ENCODE assay signal across 2 cellular contexts in genomic region chr11:29029452-29029851, GRCh38.
A peak's percentile ranks its signal among the peaks of the same experiment; 100 is the strongest.
TF ChIP-seq lines count a peak whose summit lies in the region.

No MANE protein-coding gene starts in this region.

TF ChIP-seq in HepG2, 621 proteins besides CTCF, POLR2A, EP300 and RAD21:
- TF ChIP-seq IKZF5 (CRISPR knock-in tag; IDR thresholded peaks at IDR 0.05) (no peak), ZNF317 (CRISPR knock-in tag; IDR thresholded peaks at IDR 0.05) (peak; percentile 98)

TF ChIP-seq in HEK293, 187 proteins besides CTCF, POLR2A, EP300 and RAD21:
- TF ChIP-seq SETDB1 (IDR thresholded peaks at IDR 0.05; ENCODE audit: insufficient read length, low read length) (peak; percentile 29), TRIM28 (IDR thresholded peaks at IDR 0.05; ENCODE audit: borderline replicate concordance, low read length) (0 out of 2 replicates have a peak, but pooled peaks have one; percentile 21), ZFP3 (tag by site-specific recombination; IDR thresholded peaks at IDR 0.05; ENCODE audit: low read depth) (no peak)
